15 cellular contexts compared by ENCODE assay signal in the genomic region with DNA sequence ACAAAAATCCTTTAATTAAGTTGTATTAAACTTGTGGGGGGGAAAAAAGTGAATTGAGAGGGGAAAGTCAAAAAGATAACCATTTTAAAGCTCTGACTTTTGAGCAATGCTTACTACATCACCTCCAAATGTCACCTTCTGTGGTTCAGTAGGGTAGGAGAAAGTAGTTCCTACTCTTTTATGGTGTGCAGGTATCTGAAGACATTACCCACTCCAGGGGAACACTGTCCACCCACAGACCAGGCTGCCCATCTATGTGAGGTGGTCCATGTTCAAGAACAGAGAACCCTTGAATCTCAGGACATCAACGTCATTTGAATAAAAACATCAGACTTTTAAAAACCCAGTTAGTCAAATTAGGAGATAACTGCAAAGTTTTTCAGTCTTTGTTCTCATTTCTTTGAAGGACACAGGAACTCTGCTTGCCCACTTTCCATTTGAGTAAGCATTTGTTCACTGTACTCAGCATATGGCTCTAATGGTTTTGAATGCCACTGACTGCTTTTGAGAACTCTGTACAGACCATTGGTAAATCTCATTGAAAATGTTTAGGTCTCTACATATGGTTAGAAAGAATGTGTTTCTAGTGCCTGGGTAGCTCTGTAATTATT. TPM values are rescaled to one million over a fixed set of nuclear protein-coding genes. Genes with fewer than 3 reads are reported as not detected.
DNase-seq lines count a peak whose midpoint lies in the region; ATAC-seq and TF ChIP-seq lines count a peak whose summit lies in the region.
"Had no signal": no experiment of that assay in that cellular context is flagged by ENCODE, and none has a peak within 500 bp of the region (broad histone marks: within the 10 kb centered on the region; RNA-seq: fewer than 3 reads in every experiment).

No MANE protein-coding gene starts in this region.

- H3K4me3 Mint-ChIP-seq in naive thymus-derived CD8-positive, alpha-beta T cell: no peak overlapping the region
- H3K4me3 Mint-ChIP-seq in activated CD4-positive, alpha-beta memory T cell treated with anti-CD3 and anti-CD28 coated beads, Interleukin-2, amount 10 ng/mL, durations not matched to agents 7 days and 5 days: no peak overlapping the region
- H3K4me3 Mint-ChIP-seq: brain had no signal

- no peaks in the 10 kb centered on the region for H3K4me1 Mint-ChIP-seq in naive thymus-derived CD8-positive, alpha-beta T cell
- H3K4me1 Mint-ChIP-seq in activated CD4-positive, alpha-beta memory T cell treated with anti-CD3 and anti-CD28 coated beads, Interleukin-2, amount 10 ng/mL, durations not matched to agents 7 days and 5 days: peaks cover 17% of the 10 kb centered on the region
- H3K4me1 Mint-ChIP-seq: brain had no signal

- CTCF ChIA-PET in activated CD4-positive, alpha-beta memory T cell treated with anti-CD3 and anti-CD28 coated beads, Interleukin-2, amount 10 ng/mL, durations not matched to agents 7 days and 5 days (lab: Charles Lee): no interaction called here

- H3K27me3 Mint-ChIP-seq in naive thymus-derived CD8-positive, alpha-beta T cell: peaks cover 4 to 16% (median 10%) of the 10 kb centered on the region in 5 donors
- peaks cover 3% of the 10 kb centered on the region for H3K27me3 Mint-ChIP-seq in activated CD4-positive, alpha-beta memory T cell treated with anti-CD3 and anti-CD28 coated beads, Interleukin-2, amount 10 ng/mL, durations not matched to agents 7 days and 5 days
- H3K27me3 Mint-ChIP-seq: brain had no signal

- TF ChIP-seq CTCF in GM12864 (IDR thresholded peaks at IDR 0.05; ENCODE audit: low read depth, low read length, missing control alignments): no peak

- in situ Hi-C loops in HAP-1 (cut with MboI; ENCODE audit: low sequenced_read_pairs): no loop called here

- no peaks in the 10 kb centered on the region for H3K4me1 ChIP-seq in HAP-1

- H3K27me3 ChIP-seq in HAP-1 (ENCODE audit: low read depth): no peaks in the 10 kb centered on the region

- H3K4me3 ChIP-seq in GM12864 (ENCODE audit: low read depth, low read length) (no peak overlapping the region), HAP-1 (no peak overlapping the region)

- H3K27ac Mint-ChIP-seq in naive thymus-derived CD8-positive, alpha-beta T cell: no peak overlapping the region
- H3K27ac Mint-ChIP-seq in activated CD4-positive, alpha-beta memory T cell treated with anti-CD3 and anti-CD28 coated beads, Interleukin-2, amount 10 ng/mL, durations not matched to agents 7 days and 5 days: no peak overlapping the region
- H3K27ac Mint-ChIP-seq: brain had no signal

- H3K9me3 ChIP-seq in HAP-1: no peaks in the 10 kb centered on the region

- DNase-seq in GM12864 (ENCODE audit: low read depth) (peak; percentile 26), HAP-1 (ENCODE audit: low spot score in 2 of 2) (no peak)
- DNase-seq in naive thymus-derived CD8-positive, alpha-beta T cell: no peak
- DNase-seq in activated CD4-positive, alpha-beta memory T cell treated with anti-CD3 and anti-CD28 coated beads, Interleukin-2, amount 10 ng/mL, durations not matched to agents 7 days and 5 days: no peak
- DNase-seq: activated T-cell treated with anti-CD3 and anti-CD28 coated beads for 4 hours, H7, right cardiac atrium had no signal

- no peaks in the 10 kb centered on the region for H3K36me3 Mint-ChIP-seq in naive thymus-derived CD8-positive, alpha-beta T cell
- no peaks in the 10 kb centered on the region for H3K36me3 Mint-ChIP-seq in activated CD4-positive, alpha-beta memory T cell treated with anti-CD3 and anti-CD28 coated beads, Interleukin-2, amount 10 ng/mL, durations not matched to agents 7 days and 5 days (ENCODE audit: low read depth)
- H3K36me3 Mint-ChIP-seq: brain had no signal

- ATAC-seq in GM19035 (IDR thresholded peaks at IDR 0.05; ENCODE audit: unreplicated experiment): peak; percentile 99
- peak; percentile 98 for ATAC-seq in GM21786 (IDR thresholded peaks at IDR 0.05; ENCODE audit: unreplicated experiment)
- peak; percentile 84 for ATAC-seq in HG03175 (IDR thresholded peaks at IDR 0.05; ENCODE audit: unreplicated experiment)
- no peak for ATAC-seq in naive thymus-derived CD8-positive, alpha-beta T cell
- no peak for ATAC-seq in esophagus mucosa
- ATAC-seq: right cardiac atrium had no signal

- H3K36me3 ChIP-seq in HAP-1 (replicated peaks): no peaks in the 10 kb centered on the region

- H3K9me3 Mint-ChIP-seq in naive thymus-derived CD8-positive, alpha-beta T cell: peaks cover 0 to 2% (median 0%) of the 10 kb centered on the region in 9 donors
- H3K9me3 Mint-ChIP-seq in activated CD4-positive, alpha-beta memory T cell treated with anti-CD3 and anti-CD28 coated beads, Interleukin-2, amount 10 ng/mL, durations not matched to agents 7 days and 5 days: no peaks in the 10 kb centered on the region

- POLR2A ChIA-PET in naive thymus-derived CD8-positive, alpha-beta T cell (lab: Charles Lee): no interaction called here
- POLR2A ChIA-PET in activated CD4-positive, alpha-beta memory T cell treated with anti-CD3 and anti-CD28 coated beads, Interleukin-2, amount 10 ng/mL, durations not matched to agents 7 days and 5 days (lab: Charles Lee): no interaction called here

RNA-seq across cellular contexts. Expression of a gene that starts 18.4 kb away (rescaled TPM):
- total RNA-seq in naive thymus-derived CD8-positive, alpha-beta T cell: not detected
- polyA plus RNA-seq in naive thymus-derived CD8-positive, alpha-beta T cell: not detected
- total RNA-seq in activated CD4-positive, alpha-beta memory T cell treated with anti-CD3 and anti-CD28 coated beads, Interleukin-2, amount 10 ng/mL, durations not matched to agents 7 days and 5 days: under 1 TPM; 0.33 to 0.38 TPM
- total RNA-seq in esophagus mucosa: 96.3 TPM
- total RNA-seq: right cardiac atrium had no signal
- polyA plus RNA-seq: AG04450, right cardiac atrium had no signal

RNA-seq across cellular contexts. Expression of a gene that starts 25.6 kb away (rescaled TPM):
- total RNA-seq in naive thymus-derived CD8-positive, alpha-beta T cell: not detected
- not detected for polyA plus RNA-seq in naive thymus-derived CD8-positive, alpha-beta T cell
- not detected for total RNA-seq in activated CD4-positive, alpha-beta memory T cell treated with anti-CD3 and anti-CD28 coated beads, Interleukin-2, amount 10 ng/mL, durations not matched to agents 7 days and 5 days
- total RNA-seq in esophagus mucosa: 0.28 TPM
- total RNA-seq: H7, LHCN-M2, right cardiac atrium, RPMI7951 had no signal
- polyA plus RNA-seq: AG04450, right cardiac atrium had no signal

Comparison
In these comparisons a context has a peak if more than half of its experiments do, and no peak if none do; other contexts are left out.
1. ATAC-seq: peak in GM19035 (single experiment), GM21786 (single experiment) and HG03175 (single experiment); none in naive thymus-derived CD8-positive, alpha-beta T cell (0 of 2) and esophagus mucosa (single experiment).
2. RNA of a gene that starts 18.4 kb away (total RNA-seq): 96.3 TPM in esophagus mucosa (single experiment); 0.33 to 0.38 TPM in activated CD4-positive, alpha-beta memory T cell treated with anti-CD3 and anti-CD28 coated beads, Interleukin-2, amount 10 ng/mL, durations not matched to agents 7 days and 5 days and not detected in naive thymus-derived CD8-positive, alpha-beta T cell; every median in the first group is over 10 times any median in the second.